In genomic region chr10:21431799-21432198, GRCh38 we compare ENCODE assay signal across 22 cellular contexts.
A peak's percentile ranks its signal among the peaks of the same experiment; 100 is the strongest.
DNase-seq lines count a peak whose midpoint lies in the region; ATAC-seq and TF ChIP-seq lines count a peak whose summit lies in the region.
"Had no signal": no experiment of that assay in that cellular context is flagged by ENCODE, and none has a peak within 500 bp of the region (broad histone marks: within the 10 kb centered on the region; RNA-seq: fewer than 3 reads in every experiment).

No MANE protein-coding gene starts in this region.

- H4K20me1 ChIP-seq in PC-3 (ENCODE audit: low read length): no peaks in the 10 kb centered on the region
- H4K20me1 ChIP-seq: BLaER1 treated with 17β-estradiol and CSF1 and Interleukin-3, amounts not matched to agents 10 nM and 100 nM had no signal

- BruUV-seq in Caco-2 (replicated peaks; lab: Mats Ljungman, UMichigan) (no TSS peak), PC-3 (replicated peaks; lab: Mats Ljungman, UMichigan) (no TSS peak), A673 (replicated peaks; lab: Mats Ljungman, UMichigan) (no TSS peak)

- H3K9ac ChIP-seq in PC-3 (ENCODE audit: low read length) (no peak overlapping the region), trophoblast cell (ENCODE audit: low read length) (no peak overlapping the region)
- H3K9ac ChIP-seq: BLaER1 treated with 17β-estradiol and CSF1 and Interleukin-3, amounts not matched to agents 10 nM and 100 nM had no signal

- H3K18ac ChIP-seq in trophoblast cell (ENCODE audit: low read length): peak overlapping the region; percentile 95

- WGBS in trophoblast cell (ENCODE audit: extremely low coverage, insufficient coverage, insufficient read length): no CpG with 5 or more reads among the region's 2 CpGs

- H4K91ac ChIP-seq in trophoblast cell (ENCODE audit: low read depth, low read length): peak overlapping the region; percentile 100

- peak overlapping the region; percentile 88 for H4K8ac ChIP-seq in trophoblast cell (ENCODE audit: low read depth, low read length)

- peaks cover 30% of the 10 kb centered on the region for H3K36me3 Mint-ChIP-seq in Caco-2 (ENCODE audit: insufficient read depth, unreplicated experiment)
- H3K36me3 Mint-ChIP-seq: CD8-positive, alpha-beta T cell had no signal

- H3K9me3 ChIP-seq in Caco-2: 0 out of 2 replicates have a peak, but pooled peaks cover 10% of the 10 kb centered on the region
- H3K9me3 ChIP-seq in PC-3 (ENCODE audit: low read length): no peaks in the 10 kb centered on the region
- peaks cover 7% of the 10 kb centered on the region for H3K9me3 ChIP-seq in trophoblast cell (ENCODE audit: insufficient read depth, low read depth, low read length)
- no peaks in the 10 kb centered on the region for H3K9me3 ChIP-seq in A673 (ENCODE audit: low read depth, low read length, poor library complexity, severe bottlenecking)

- no peaks in the 10 kb centered on the region for H3K27me3 Mint-ChIP-seq in Caco-2 (ENCODE audit: insufficient read depth, unreplicated experiment)
- H3K27me3 Mint-ChIP-seq: IgD-negative memory B cell had no signal

- peaks cover 55% of the 10 kb centered on the region for H3K79me1 ChIP-seq in trophoblast cell (ENCODE audit: low read length)

- no peak overlapping the region for H3K23ac ChIP-seq in trophoblast cell (ENCODE audit: low read length)

- H3K27ac ChIP-seq in PC-3 (ENCODE audit: low read length) (peak overlapping the region; percentile 38), coronary artery (no peak overlapping the region), trophoblast cell (ENCODE audit: low read depth, low read length) (peak overlapping the region; percentile 100), A673 (ENCODE audit: low read depth, low read length, poor library complexity, severe bottlenecking) (no peak overlapping the region)
- H3K27ac ChIP-seq: BLaER1 treated with 17β-estradiol and CSF1 and Interleukin-3, amounts not matched to agents 10 nM and 100 nM had no signal

- peak overlapping the region; percentile 99 for H2BK5ac ChIP-seq in trophoblast cell (ENCODE audit: low read depth, low read length, poor library complexity)

- POLR2A ChIA-PET in Caco-2 (lab: Charles Lee) (interaction anchor here (0.7 kb wide), 1 partner anchor 32 kb away, joined by 3 read pairs; no protein-coding TSS in a partner anchor), PC-3 (lab: Charles Lee; ENCODE audit: unreplicated experiment) (no interaction called here), A673 (lab: Charles Lee; ENCODE audit: low non-redundant PET) (no interaction called here)

- peaks cover 59% of the 10 kb centered on the region for H3K4me1 ChIP-seq in Caco-2
- H3K4me1 ChIP-seq in PC-3 (ENCODE audit: insufficient read depth, low read length): peaks cover 13% of the 10 kb centered on the region
- peaks cover 14 to 18% of the 10 kb centered on the region in 2 experiments for H3K4me1 ChIP-seq in trophoblast cell (ENCODE audit: control insufficient read depth in 1 of 2, insufficient read depth in 2 of 2, low read length in 2 of 2)
- H3K4me1 ChIP-seq in A673 (ENCODE audit: insufficient read depth, low read length, poor library complexity, severe bottlenecking): peaks cover 6% of the 10 kb centered on the region
- H3K4me1 ChIP-seq: BLaER1 treated with 17β-estradiol and CSF1 and Interleukin-3, amounts not matched to agents 10 nM and 100 nM had no signal

- H3K4ac ChIP-seq in trophoblast cell (ENCODE audit: low read depth, low read length): peak overlapping the region; percentile 76

- no peaks in the 10 kb centered on the region for H3F3A ChIP-seq in PC-3 (ENCODE audit: low read length, unreplicated experiment)

- no peaks in the 10 kb centered on the region for H3K9me2 ChIP-seq in PC-3 (replicated peaks; ENCODE audit: low read length)

- H3K36me3 ChIP-seq in Caco-2 (ENCODE audit: control insufficient read depth, insufficient read depth, low read length) (no peaks in the 10 kb centered on the region), PC-3 (ENCODE audit: low read depth, low read length) (no peaks in the 10 kb centered on the region), trophoblast cell (ENCODE audit: control insufficient read depth in 1 of 2, insufficient read depth in 2 of 2, low read length in 2 of 2) (no peaks in the 10 kb centered on the region), A673 (ENCODE audit: insufficient read depth, low read length, poor library complexity, severe bottlenecking) (no peaks in the 10 kb centered on the region)
- H3K36me3 ChIP-seq: BLaER1 treated with 17β-estradiol and CSF1 and Interleukin-3, amounts not matched to agents 10 nM and 100 nM had no signal

- CTCF ChIA-PET in Caco-2 (lab: Charles Lee): interaction anchor here (1.0 kb wide), 1 partner anchor 44 kb away, joined by 3 read pairs; no protein-coding TSS in a partner anchor
- CTCF ChIA-PET in PC-3 (lab: Charles Lee): no interaction called here
- CTCF ChIA-PET in A673 (lab: Charles Lee): no interaction called here

- H3K4me3 Mint-ChIP-seq in Caco-2 (ENCODE audit: unreplicated experiment): no peak overlapping the region
- H3K4me3 Mint-ChIP-seq: B cell; CD8-positive, alpha-beta T cell; HFFc6; IgD-negative memory B cell had no signal

- H3K79me2 ChIP-seq in PC-3 (ENCODE audit: low read length) (no peaks in the 10 kb centered on the region), trophoblast cell (ENCODE audit: control insufficient read depth, insufficient read depth, low read length, poor library complexity) (peaks cover 6% of the 10 kb centered on the region)

- H3K4me1 Mint-ChIP-seq in Caco-2 (ENCODE audit: low read depth, unreplicated experiment): peaks cover 50% of the 10 kb centered on the region
- H3K4me1 Mint-ChIP-seq: B cell, IgD-negative memory B cell had no signal

- ATAC-seq in PC-3: no peak
- ATAC-seq in HG03135 (IDR thresholded peaks at IDR 0.05; ENCODE audit: unreplicated experiment): no peak
- no peak for ATAC-seq in HG03457 (IDR thresholded peaks at IDR 0.05; ENCODE audit: unreplicated experiment)
- ATAC-seq: CD8-positive, alpha-beta T cell; GM12878; HepG2 had no signal

- peak overlapping the region; percentile 99 for H2BK120ac ChIP-seq in trophoblast cell (ENCODE audit: insufficient read depth, low read length, poor library complexity)

- peak overlapping the region; percentile 47 for H3K4me2 ChIP-seq in PC-3 (ENCODE audit: low read length)
- no peak overlapping the region for H3K4me2 ChIP-seq in trophoblast cell (ENCODE audit: low read length)
- H3K4me2 ChIP-seq: BLaER1 treated with 17β-estradiol and CSF1 and Interleukin-3, amounts not matched to agents 10 nM and 100 nM had no signal

- H3K27me3 ChIP-seq in Caco-2 (replicated peaks; ENCODE audit: control insufficient read depth, insufficient read depth, low read length): no peaks in the 10 kb centered on the region
- no peaks in the 10 kb centered on the region for H3K27me3 ChIP-seq in PC-3 (ENCODE audit: low read length)
- no peaks in the 10 kb centered on the region for H3K27me3 ChIP-seq in trophoblast cell (ENCODE audit: insufficient read depth, low read length)
- no peaks in the 10 kb centered on the region for H3K27me3 ChIP-seq in A673 (replicated peaks; ENCODE audit: insufficient read depth, low read depth, low read length, poor library complexity)
- H3K27me3 ChIP-seq: BLaER1 treated with 17β-estradiol and CSF1 and Interleukin-3, amounts not matched to agents 10 nM and 100 nM had no signal

- DNase-seq in Caco-2: peak in 1 of 2 experiments; percentile 30
- DNase-seq in PC-3: no peak
- DNase-seq in coronary artery (ENCODE audit: low spot score): peak; percentile 9
- DNase-seq in trophoblast cell: peak in 1 of 2 donors; percentile 11
- DNase-seq in iPS-NIHi7 (ENCODE audit: extremely low spot score): no peak
- DNase-seq in A673 (ENCODE audit: low spot score): no peak
- DNase-seq: 8988T; CD8-positive, alpha-beta T cell; DMS 273 treated with DMSO at 0.1 percent for 48 hours; DMS53; DND-41; EL; HCEC 1CT; HFFc6; KG1 had no signal

- H2BK12ac ChIP-seq in trophoblast cell (ENCODE audit: low read length): peak overlapping the region; percentile 100

- no peak overlapping the region for H4K12ac ChIP-seq in trophoblast cell (ENCODE audit: low read depth, low read length)

- intact Hi-C loops in Caco-2 (cut with micrococcal nuclease; ENCODE audit: unreplicated experiment): loop anchor here (1.0 to 5.0 kb wide), 4 partner anchors 32 to 139 kb away; no protein-coding TSS in a partner anchor
- intact Hi-C loops in PC-3 (cut with micrococcal nuclease): no loop called here
- intact Hi-C loops in A673 (cut with micrococcal nuclease; ENCODE audit: unreplicated experiment): no loop called here

- peak overlapping the region; percentile 97 for H2AK5ac ChIP-seq in trophoblast cell (ENCODE audit: low read length)

- H3K4me3 ChIP-seq in Caco-2 (ENCODE audit: low read depth, low read length): no peak overlapping the region
- H3K4me3 ChIP-seq in PC-3 (ENCODE audit: low read length): no peak overlapping the region
- H3K4me3 ChIP-seq in coronary artery: no peak overlapping the region
- H3K4me3 ChIP-seq in trophoblast cell (ENCODE audit: low read depth, low read length): no peak overlapping the region
- no peak overlapping the region for H3K4me3 ChIP-seq in A673 (ENCODE audit: low read depth, low read length, poor library complexity, severe bottlenecking)
- H3K4me3 ChIP-seq: BLaER1 treated with 17β-estradiol and CSF1 and Interleukin-3, amounts not matched to agents 10 nM and 100 nM; GM12878 had no signal

- TF ChIP-seq CTCF in Caco-2 (IDR thresholded peaks at IDR 0.05; ENCODE audit: insufficient read depth in 1 of 2, low read depth in 1 of 2, low read length in 1 of 2, severe bottlenecking in 1 of 2, unreplicated experiment in 1 of 2): no peak
- TF ChIP-seq CTCF in PC-3 (conservative IDR thresholded peaks at IDR 0.05; ENCODE audit: low read depth, low read length): no peak
- no peak for TF ChIP-seq CTCF in coronary artery (IDR thresholded peaks at IDR 0.05)
- TF ChIP-seq CTCF in A673 (conservative IDR thresholded peaks at IDR 0.05; ENCODE audit: low read depth, low read length): no peak

- H2AFZ ChIP-seq in PC-3 (ENCODE audit: low read length) (0 out of 2 replicates have a peak overlapping the region, but pooled peaks have one; percentile 46), trophoblast cell (ENCODE audit: insufficient read depth, low read length, poor library complexity) (peak overlapping the region; percentile 71)

- H3K14ac ChIP-seq in trophoblast cell (ENCODE audit: low read length): peak overlapping the region; percentile 77

- peak overlapping the region; percentile 65 for H3K27ac Mint-ChIP-seq in Caco-2 (ENCODE audit: unreplicated experiment)
- H3K27ac Mint-ChIP-seq: B cell; CD8-positive, alpha-beta T cell; HFFc6 had no signal

- peaks cover 10% of the 10 kb centered on the region for H3K9me3 Mint-ChIP-seq in Caco-2 (ENCODE audit: unreplicated experiment)
- H3K9me3 Mint-ChIP-seq: CD8-positive, alpha-beta T cell had no signal

Comparison
In these comparisons a context has a peak if more than half of its experiments do, and no peak if none do; other contexts are left out.
1. H3K27ac ChIP-seq: peak in PC-3 (single experiment) and trophoblast cell (single experiment); none in coronary artery (0 of 2) and A673 (single experiment).